2 cellular contexts compared by ENCODE assay signal in genomic region chr2:24825883-24826800, GRCh38.
TF ChIP-seq lines count a peak whose summit lies in the region.

No MANE protein-coding gene starts in this region.

TF ChIP-seq in GM23338, 12 proteins besides CTCF, POLR2A, EP300 and RAD21:
- no peak for TF ChIP-seq NANOG (IDR thresholded peaks at IDR 0.05; ENCODE audit: borderline replicate concordance)
- TF ChIP-seq EZH2 (IDR thresholded peaks at IDR 0.05; ENCODE audit: low read depth, unreplicated experiment), result no peak
- no peak for TF ChIP-seq CREB1 (CRISPR knock-in tag; IDR thresholded peaks at IDR 0.05; ENCODE audit: low read depth)
- no peak for TF ChIP-seq ZNF331 (CRISPR knock-in tag; IDR thresholded peaks at IDR 0.05; ENCODE audit: low read depth)
- TF ChIP-seq REST (IDR thresholded peaks at IDR 0.05; ENCODE audit: unreplicated experiment), result no peak
- TF ChIP-seq ZNF114 (CRISPR knock-in tag; IDR thresholded peaks at IDR 0.05), result no peak
- TF ChIP-seq STAT1 (IDR thresholded peaks at IDR 0.05; ENCODE audit: unreplicated experiment), result no peak
- no peak for TF ChIP-seq ETS1 (IDR thresholded peaks at IDR 0.05)
- no peak for TF ChIP-seq POLR2AphosphoS5 (IDR thresholded peaks at IDR 0.05; ENCODE audit: low read depth)
- no peak for TF ChIP-seq EZH2phosphoT487 (IDR thresholded peaks at IDR 0.05; ENCODE audit: unreplicated experiment)
- TF ChIP-seq ZNF462 (CRISPR knock-in tag; IDR thresholded peaks at IDR 0.05), result no peak
- no peak for TF ChIP-seq JUNB (IDR thresholded peaks at IDR 0.05; ENCODE audit: unreplicated experiment)

TF ChIP-seq in HepG2, 621 proteins besides CTCF, POLR2A, EP300 and RAD21:
- TF ChIP-seq AGO2 (optimal IDR thresholded peaks at IDR 0.05; ENCODE audit: low read depth, low read length) (peak; percentile 82), ZNF687 (CRISPR knock-in tag; IDR thresholded peaks at IDR 0.05) (peak; percentile 13; the same call in 1 of the 2 replicates), REL (CRISPR knock-in tag; conservative IDR thresholded peaks at IDR 0.05) (no peak), SIN3A (IDR thresholded peaks at IDR 0.05; ENCODE audit: borderline replicate concordance, low read depth, low read length) (no peak)
